In genomic region chr6:101730954-101731353, GRCh38 we compare ENCODE assay signal across 1 cellular context.
TF ChIP-seq lines count a peak whose summit lies in the region.

No MANE protein-coding gene starts in this region.

TF ChIP-seq in GM23338, 12 proteins besides CTCF, POLR2A, EP300 and RAD21 (continued from another document):
- TF ChIP-seq REST (IDR thresholded peaks at IDR 0.05; ENCODE audit: unreplicated experiment) = no peak
- TF ChIP-seq CREB1 (CRISPR knock-in tag; IDR thresholded peaks at IDR 0.05; ENCODE audit: low read depth) = no peak
- TF ChIP-seq EZH2 (IDR thresholded peaks at IDR 0.05; ENCODE audit: low read depth, unreplicated experiment) = no peak
- TF ChIP-seq NANOG (IDR thresholded peaks at IDR 0.05; ENCODE audit: borderline replicate concordance) = no peak
- no peak for TF ChIP-seq STAT1 (IDR thresholded peaks at IDR 0.05; ENCODE audit: unreplicated experiment)
- no peak for TF ChIP-seq ZNF114 (CRISPR knock-in tag; IDR thresholded peaks at IDR 0.05)
- no peak for TF ChIP-seq EZH2phosphoT487 (IDR thresholded peaks at IDR 0.05; ENCODE audit: unreplicated experiment)
- TF ChIP-seq ZNF331 (CRISPR knock-in tag; IDR thresholded peaks at IDR 0.05; ENCODE audit: low read depth) = no peak
- TF ChIP-seq, protein P1, sequence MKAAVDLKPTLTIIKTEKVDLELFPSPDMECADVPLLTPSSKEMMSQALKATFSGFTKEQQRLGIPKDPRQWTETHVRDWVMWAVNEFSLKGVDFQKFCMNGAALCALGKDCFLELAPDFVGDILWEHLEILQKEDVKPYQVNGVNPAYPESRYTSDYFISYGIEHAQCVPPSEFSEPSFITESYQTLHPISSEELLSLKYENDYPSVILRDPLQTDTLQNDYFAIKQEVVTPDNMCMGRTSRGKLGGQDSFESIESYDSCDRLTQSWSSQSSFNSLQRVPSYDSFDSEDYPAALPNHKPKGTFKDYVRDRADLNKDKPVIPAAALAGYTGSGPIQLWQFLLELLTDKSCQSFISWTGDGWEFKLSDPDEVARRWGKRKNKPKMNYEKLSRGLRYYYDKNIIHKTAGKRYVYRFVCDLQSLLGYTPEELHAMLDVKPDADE (IDR thresholded peaks at IDR 0.05) = no peak
TF ChIP-seq in GM23338: peak in this region for 0.
